ENCODE assay signal across 1 cellular context in genomic region chr2:148653437-148653836, GRCh38.
TF ChIP-seq lines count a peak whose summit lies in the region.

No MANE protein-coding gene starts in this region.

TF ChIP-seq in GM23338, 12 proteins besides CTCF, POLR2A, EP300 and RAD21 (continued from another document):
- TF ChIP-seq REST (IDR thresholded peaks at IDR 0.05; ENCODE audit: unreplicated experiment) (no peak), ZNF114 (CRISPR knock-in tag; IDR thresholded peaks at IDR 0.05) (no peak), JUNB (IDR thresholded peaks at IDR 0.05; ENCODE audit: unreplicated experiment) (no peak), EZH2 (IDR thresholded peaks at IDR 0.05; ENCODE audit: low read depth, unreplicated experiment) (no peak), EZH2phosphoT487 (IDR thresholded peaks at IDR 0.05; ENCODE audit: unreplicated experiment) (no peak), CREB1 (CRISPR knock-in tag; IDR thresholded peaks at IDR 0.05; ENCODE audit: low read depth) (no peak), ETS1 (IDR thresholded peaks at IDR 0.05) (no peak), POLR2AphosphoS5 (IDR thresholded peaks at IDR 0.05; ENCODE audit: low read depth) (no peak), ZNF462 (CRISPR knock-in tag; IDR thresholded peaks at IDR 0.05) (no peak), STAT1 (IDR thresholded peaks at IDR 0.05; ENCODE audit: unreplicated experiment) (no peak)
